8 cellular contexts compared by ENCODE assay signal in the genomic region with DNA sequence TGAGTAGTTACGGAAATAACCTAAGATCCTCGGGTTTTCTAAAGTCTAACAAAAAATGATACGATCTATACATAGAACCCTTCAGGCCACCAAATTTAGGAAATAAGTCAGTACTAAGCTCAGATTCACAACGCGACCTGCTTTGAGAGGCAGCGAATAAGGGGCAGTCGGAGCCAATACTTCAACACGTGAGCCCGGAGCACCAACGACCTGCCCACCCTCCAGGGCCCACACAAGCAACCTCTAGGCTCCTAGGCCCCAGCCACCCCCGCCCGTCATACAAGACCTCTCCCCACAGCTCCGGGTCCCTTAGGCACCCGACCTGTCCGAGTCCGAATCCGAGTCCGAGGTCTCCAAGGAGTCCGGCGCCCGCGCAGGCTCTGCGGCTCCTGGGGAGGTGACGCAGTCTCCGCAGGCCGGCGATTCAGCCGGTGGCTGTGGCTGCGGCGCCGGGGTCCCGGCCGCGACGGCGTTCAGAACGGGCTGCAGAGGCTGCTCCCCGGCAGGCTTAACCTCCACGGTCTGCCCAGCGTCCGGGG. TPM values are rescaled to one million over a fixed set of nuclear protein-coding genes. Genes with fewer than 3 reads are reported as not detected.
DNase-seq lines count a peak whose midpoint lies in the region; ATAC-seq and TF ChIP-seq lines count a peak whose summit lies in the region.

No MANE protein-coding gene starts in this region.

- H3K27me3 ChIP-seq in ascending aorta (no peaks in the 10 kb centered on the region), iPS DF 6.9 (ENCODE audit: control insufficient read depth, insufficient read depth, low read length) (no peaks in the 10 kb centered on the region)

- ATAC-seq in GM19463 (IDR thresholded peaks at IDR 0.05; ENCODE audit: unreplicated experiment) (peak; percentile 59), HG03575 (IDR thresholded peaks at IDR 0.05; ENCODE audit: extremely low read depth, insufficient number of reproducible peaks, low FRiP score, unreplicated experiment) (peak; percentile 30)

- TF ChIP-seq CTCF in ascending aorta (IDR thresholded peaks at IDR 0.05), result no peak

- intact Hi-C loops in ascending aorta (cut with DNase I), result loop anchor here (2.0 to 5.0 kb wide), 5 partner anchors 31 to 519 kb away; a partner anchor contains a TSS

- peak overlapping the region; percentile 92 for H3K27ac ChIP-seq in ascending aorta
- H3K27ac ChIP-seq in iPS DF 6.9 (ENCODE audit: low read length), result no peak overlapping the region

- H3K36me3 ChIP-seq in ascending aorta (peaks cover 0 to 12% of the 10 kb centered on the region in 2 donors), iPS DF 6.9 (ENCODE audit: control insufficient read depth, insufficient read depth, low read length) (no peaks in the 10 kb centered on the region)

- no peaks in the 10 kb centered on the region for H3K9me3 ChIP-seq in ascending aorta
- H3K9me3 ChIP-seq in iPS DF 6.9 (ENCODE audit: control insufficient read depth, insufficient read depth, low read length), result no peaks in the 10 kb centered on the region

- no CpG with 5 or more reads among the region's 41 CpGs for WGBS in iPS DF 6.9 (ENCODE audit: insufficient coverage, insufficient read length)

- H3K4me1 ChIP-seq in ascending aorta (peaks cover 0 to 5% of the 10 kb centered on the region in 2 donors), iPS DF 6.9 (ENCODE audit: control insufficient read depth, insufficient read depth, low read length) (no peaks in the 10 kb centered on the region)

- peak overlapping the region; percentile 65 to 85 for H3K4me3 ChIP-seq in ascending aorta
- peak overlapping the region; percentile 88 for H3K4me3 ChIP-seq in iPS DF 6.9 (ENCODE audit: low read length)
- peak overlapping the region; percentile 92 for H3K4me3 ChIP-seq in skeletal muscle cell (ENCODE audit: low read depth, low read length)

- DNase-seq in COLO829 (ENCODE audit: low spot score), result peak; percentile 36
- peak; percentile 24 to 80 (median 46) for DNase-seq in T-helper 2 cell
- peak; percentile 10 to 75 for DNase-seq in ascending aorta (ENCODE audit: low spot score in 2 of 2)
- DNase-seq in iPS DF 6.9 (ENCODE audit: low read depth, low spot score), result no peak
- no peak for DNase-seq in skeletal muscle cell (ENCODE audit: low read depth)
- DNase-seq in H4 (ENCODE audit: low spot score), result no peak

RNA-seq across cellular contexts. Expression of a gene that starts 0.6 kb away (rescaled TPM):
- 13.3 TPM for total RNA-seq in ascending aorta
- total RNA-seq in H4 (2014; rRNA removed; shearing (Covaris generic)), result 6.1 and 7.7 TPM in 2 replicates

Comparison
In these comparisons a context has a peak if more than half of its experiments do, and no peak if none do; other contexts are left out.
1. DNase-seq: peak in COLO829 (single experiment), T-helper 2 cell (5 of 5) and ascending aorta (2 of 2); none in iPS DF 6.9 (single experiment), skeletal muscle cell (single experiment) and H4 (single experiment).
2. Peak in every context shown above with its lines, with median percentiles within 50 percentile points of each other: H3K4me3 ChIP-seq.